In genomic region chr20:325043-325888, GRCh38 we compare ENCODE assay signal across 1 cellular context.
TF ChIP-seq lines count a peak whose summit lies in the region.

SOX12 (plus strand) TSS chr20:325552; CDS start chr20:325925, 373 bp downstream.

TF ChIP-seq in HepG2, 621 proteins besides CTCF, POLR2A, EP300 and RAD21 (continued from another document and continues in another):
- peak; percentile 77 for TF ChIP-seq BCL3 (CRISPR knock-in tag; IDR thresholded peaks at IDR 0.05)
- TF ChIP-seq TBL1XR1 (IDR thresholded peaks at IDR 0.05; ENCODE audit: borderline replicate concordance, low read length, partially characterized antibody): peak; percentile 14
- no peak; the same call in 1 of the 2 replicates for TF ChIP-seq ZNF850 (CRISPR knock-in tag; conservative IDR thresholded peaks at IDR 0.05)
- TF ChIP-seq, protein P1, sequence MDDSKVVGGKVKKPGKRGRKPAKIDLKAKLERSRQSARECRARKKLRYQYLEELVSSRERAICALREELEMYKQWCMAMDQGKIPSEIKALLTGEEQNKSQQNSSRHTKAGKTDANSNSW (CRISPR knock-in tag; IDR thresholded peaks at IDR 0.05; ENCODE audit: borderline replicate concordance): no peak; the same call in 1 of the 2 replicates
- TF ChIP-seq IKZF4 (CRISPR knock-in tag; IDR thresholded peaks at IDR 0.05; ENCODE audit: borderline replicate concordance, low read depth, not compliant biosample characterization): peak; percentile 79
- peak; percentile 78; the same call in 1 of the 2 replicates for TF ChIP-seq MYC (CRISPR knock-in tag; IDR thresholded peaks at IDR 0.05; ENCODE audit: borderline replicate concordance)
- no peak for TF ChIP-seq BCLAF1 (IDR thresholded peaks at IDR 0.05)
- TF ChIP-seq, protein P2, sequence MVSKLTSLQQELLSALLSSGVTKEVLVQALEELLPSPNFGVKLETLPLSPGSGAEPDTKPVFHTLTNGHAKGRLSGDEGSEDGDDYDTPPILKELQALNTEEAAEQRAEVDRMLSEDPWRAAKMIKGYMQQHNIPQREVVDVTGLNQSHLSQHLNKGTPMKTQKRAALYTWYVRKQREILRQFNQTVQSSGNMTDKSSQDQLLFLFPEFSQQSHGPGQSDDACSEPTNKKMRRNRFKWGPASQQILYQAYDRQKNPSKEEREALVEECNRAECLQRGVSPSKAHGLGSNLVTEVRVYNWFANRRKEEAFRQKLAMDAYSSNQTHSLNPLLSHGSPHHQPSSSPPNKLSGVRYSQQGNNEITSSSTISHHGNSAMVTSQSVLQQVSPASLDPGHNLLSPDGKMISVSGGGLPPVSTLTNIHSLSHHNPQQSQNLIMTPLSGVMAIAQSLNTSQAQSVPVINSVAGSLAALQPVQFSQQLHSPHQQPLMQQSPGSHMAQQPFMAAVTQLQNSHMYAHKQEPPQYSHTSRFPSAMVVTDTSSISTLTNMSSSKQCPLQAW (CRISPR knock-in tag; IDR thresholded peaks at IDR 0.05): peak; percentile 71; the same call in 1 of the 2 replicates
- TF ChIP-seq, protein P3, sequence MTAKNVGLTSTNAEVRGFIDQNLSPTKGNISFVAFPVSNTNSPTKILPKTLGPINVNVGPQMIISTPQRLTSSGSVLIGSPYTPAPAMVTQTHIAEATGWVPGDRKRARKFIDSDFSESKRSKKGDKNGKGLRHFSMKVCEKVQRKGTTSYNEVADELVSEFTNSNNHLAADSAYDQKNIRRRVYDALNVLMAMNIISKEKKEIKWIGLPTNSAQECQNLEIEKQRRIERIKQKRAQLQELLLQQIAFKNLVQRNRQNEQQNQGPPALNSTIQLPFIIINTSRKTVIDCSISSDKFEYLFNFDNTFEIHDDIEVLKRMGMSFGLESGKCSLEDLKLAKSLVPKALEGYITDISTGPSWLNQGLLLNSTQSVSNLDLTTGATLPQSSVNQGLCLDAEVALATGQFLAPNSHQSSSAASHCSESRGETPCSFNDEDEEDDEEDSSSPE (CRISPR knock-in tag; IDR thresholded peaks at IDR 0.05): peak; percentile 80
- TF ChIP-seq HOXD1 (CRISPR knock-in tag; IDR thresholded peaks at IDR 0.05): peak; percentile 57; the same call in 1 of the 2 replicates
- TF ChIP-seq ZBTB1 (CRISPR knock-in tag; IDR thresholded peaks at IDR 0.05; ENCODE audit: borderline replicate concordance): no peak
- TF ChIP-seq ZNF484 (CRISPR knock-in tag; IDR thresholded peaks at IDR 0.05; ENCODE audit: borderline replicate concordance, low read depth): no peak
- TF ChIP-seq ZNF432 (CRISPR knock-in tag; IDR thresholded peaks at IDR 0.05; ENCODE audit: borderline replicate concordance): no peak
- peak; percentile 77 for TF ChIP-seq ZBED4 (CRISPR knock-in tag; IDR thresholded peaks at IDR 0.05; ENCODE audit: borderline replicate concordance)
- peak; percentile 11; the same call in 1 of the 2 replicates for TF ChIP-seq ZNF543 (CRISPR knock-in tag; IDR thresholded peaks at IDR 0.05)
- peak; percentile 43 for TF ChIP-seq ZNF574 (CRISPR knock-in tag; IDR thresholded peaks at IDR 0.05)
- TF ChIP-seq PREB (CRISPR knock-in tag; IDR thresholded peaks at IDR 0.05): no peak
- no peak for TF ChIP-seq DDIT3 (CRISPR knock-in tag; IDR thresholded peaks at IDR 0.05)
- TF ChIP-seq ZNF747 (CRISPR knock-in tag; IDR thresholded peaks at IDR 0.05; ENCODE audit: borderline replicate concordance): no peak; the same call in 1 of the 2 replicates
- no peak; the same call in 1 of the 2 replicates for TF ChIP-seq JDP2 (CRISPR knock-in tag; IDR thresholded peaks at IDR 0.05; ENCODE audit: borderline replicate concordance)
- TF ChIP-seq REXO4 (CRISPR knock-in tag; IDR thresholded peaks at IDR 0.05; ENCODE audit: borderline replicate concordance): no peak
- no peak for TF ChIP-seq ZNF781 (CRISPR knock-in tag; IDR thresholded peaks at IDR 0.05; ENCODE audit: borderline replicate concordance, not compliant biosample characterization)
- TF ChIP-seq GFI1 (CRISPR knock-in tag; IDR thresholded peaks at IDR 0.05; ENCODE audit: borderline replicate concordance): no peak; the same call in 1 of the 2 replicates
- TF ChIP-seq BRD4 (CRISPR knock-in tag; IDR thresholded peaks at IDR 0.05): peak; percentile 55
- TF ChIP-seq ZNF569 (CRISPR knock-in tag; IDR thresholded peaks at IDR 0.05; ENCODE audit: borderline replicate concordance): no peak
- TF ChIP-seq ZFP36L1 (CRISPR knock-in tag; IDR thresholded peaks at IDR 0.05): no peak; the same call in 1 of the 2 replicates
- no peak for TF ChIP-seq ZNF619 (CRISPR knock-in tag; IDR thresholded peaks at IDR 0.05)
- TF ChIP-seq ZNF549 (CRISPR knock-in tag; IDR thresholded peaks at IDR 0.05): no peak; the same call in 1 of the 2 replicates
- peak; percentile 40; the same call in 1 of the 2 replicates for TF ChIP-seq ZNF180 (CRISPR knock-in tag; IDR thresholded peaks at IDR 0.05; ENCODE audit: borderline replicate concordance, low read depth)
- no peak for TF ChIP-seq KAT7 (CRISPR knock-in tag; IDR thresholded peaks at IDR 0.05; ENCODE audit: borderline replicate concordance)
- 0 out of 2 replicates have a peak, but pooled peaks have one; percentile 10 for TF ChIP-seq ZNF691 (CRISPR knock-in tag; IDR thresholded peaks at IDR 0.05; ENCODE audit: borderline replicate concordance, low read depth)
- TF ChIP-seq, protein P4, sequence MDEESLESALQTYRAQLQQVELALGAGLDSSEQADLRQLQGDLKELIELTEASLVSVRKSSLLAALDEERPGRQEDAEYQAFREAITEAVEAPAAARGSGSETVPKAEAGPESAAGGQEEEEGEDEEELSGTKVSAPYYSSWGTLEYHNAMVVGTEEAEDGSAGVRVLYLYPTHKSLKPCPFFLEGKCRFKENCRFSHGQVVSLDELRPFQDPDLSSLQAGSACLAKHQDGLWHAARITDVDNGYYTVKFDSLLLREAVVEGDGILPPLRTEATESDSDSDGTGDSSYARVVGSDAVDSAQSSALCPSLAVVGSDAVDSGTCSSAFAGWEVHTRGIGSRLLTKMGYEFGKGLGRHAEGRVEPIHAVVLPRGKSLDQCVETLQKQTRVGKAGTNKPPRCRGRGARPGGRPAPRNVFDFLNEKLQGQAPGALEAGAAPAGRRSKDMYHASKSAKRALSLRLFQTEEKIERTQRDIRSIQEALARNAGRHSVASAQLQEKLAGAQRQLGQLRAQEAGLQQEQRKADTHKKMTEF (CRISPR knock-in tag; IDR thresholded peaks at IDR 0.05): peak; percentile 78; the same call in 1 of the 2 replicates
- no peak; the same call in 1 of the 2 replicates for TF ChIP-seq ZNF367 (CRISPR knock-in tag; IDR thresholded peaks at IDR 0.05; ENCODE audit: borderline replicate concordance)
- no peak for TF ChIP-seq KDM6A (CRISPR knock-in tag; IDR thresholded peaks at IDR 0.05; ENCODE audit: low read depth)
- TF ChIP-seq NR2C2 (CRISPR knock-in tag; IDR thresholded peaks at IDR 0.05; ENCODE audit: borderline replicate concordance): 0 out of 2 replicates have a peak, but pooled peaks have one; percentile 43
- TF ChIP-seq MTF2 (CRISPR knock-in tag; IDR thresholded peaks at IDR 0.05; ENCODE audit: borderline replicate concordance): no peak
- TF ChIP-seq, protein P5, sequence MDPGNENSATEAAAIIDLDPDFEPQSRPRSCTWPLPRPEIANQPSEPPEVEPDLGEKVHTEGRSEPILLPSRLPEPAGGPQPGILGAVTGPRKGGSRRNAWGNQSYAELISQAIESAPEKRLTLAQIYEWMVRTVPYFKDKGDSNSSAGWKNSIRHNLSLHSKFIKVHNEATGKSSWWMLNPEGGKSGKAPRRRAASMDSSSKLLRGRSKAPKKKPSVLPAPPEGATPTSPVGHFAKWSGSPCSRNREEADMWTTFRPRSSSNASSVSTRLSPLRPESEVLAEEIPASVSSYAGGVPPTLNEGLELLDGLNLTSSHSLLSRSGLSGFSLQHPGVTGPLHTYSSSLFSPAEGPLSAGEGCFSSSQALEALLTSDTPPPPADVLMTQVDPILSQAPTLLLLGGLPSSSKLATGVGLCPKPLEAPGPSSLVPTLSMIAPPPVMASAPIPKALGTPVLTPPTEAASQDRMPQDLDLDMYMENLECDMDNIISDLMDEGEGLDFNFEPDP (CRISPR knock-in tag; conservative IDR thresholded peaks at IDR 0.05): no peak
